In genomic region chr3:132016061-132017041, GRCh38 we compare ENCODE assay signal across 1 cellular context.
TF ChIP-seq lines count a peak whose summit lies in the region.

No MANE protein-coding gene starts in this region.

TF ChIP-seq in HEK293, 187 proteins besides CTCF, POLR2A, EP300 and RAD21:
- TF ChIP-seq PRDM10 (tag by site-specific recombination; IDR thresholded peaks at IDR 0.05) = peak; percentile 96
- TF ChIP-seq ZNF660 (tag by site-specific recombination; IDR thresholded peaks at IDR 0.05) = no peak
- TF ChIP-seq ATF2 (tag by site-specific recombination; IDR thresholded peaks at IDR 0.05; ENCODE audit: low read depth) = peak; percentile 45; the same call in 1 of the 2 replicates
